In genomic region chr5:11392-11791, GRCh38 we compare ENCODE assay signal across 1 cellular context.
TF ChIP-seq lines count a peak whose summit lies in the region.

No MANE protein-coding gene starts in this region.

TF ChIP-seq in HepG2, 621 proteins besides CTCF, POLR2A, EP300 and RAD21:
- peak; percentile 99 for TF ChIP-seq TERF1 (CRISPR knock-in tag; IDR thresholded peaks at IDR 0.05)
